Comparison of ENCODE assay signal across 22 cellular contexts in genomic region chr2:191037351-191037750, GRCh38. TPM values are rescaled to one million over a fixed set of nuclear protein-coding genes. Genes with fewer than 3 reads are reported as not detected.
DNase-seq lines count a peak whose midpoint lies in the region; ATAC-seq, FAIRE-seq and TF ChIP-seq lines count a peak whose summit lies in the region.
"Had no signal": no experiment of that assay in that cellular context is flagged by ENCODE, and none has a peak within 500 bp of the region (broad histone marks: within the 10 kb centered on the region; RNA-seq: fewer than 3 reads in every experiment).

No MANE protein-coding gene starts in this region.

- no peaks in the 10 kb centered on the region for H3K27me3 Mint-ChIP-seq in activated T-cell treated with anti-CD3 and anti-CD28 coated beads, Interleukin-2, amount 50 U/mL, for 72 hours (ENCODE audit: low read depth)
- H3K27me3 Mint-ChIP-seq in activated T-cell treated with anti-CD3 and anti-CD28 coated beads, Interleukin-2, amount 50 U/mL, for 4 hours (ENCODE audit: low read depth), result no peaks in the 10 kb centered on the region
- H3K27me3 Mint-ChIP-seq: progenitor cell of endocrine pancreas had no signal

- H3K27ac ChIP-seq in SJSA1 (peak overlapping the region; percentile 83), K562 (ENCODE audit: extremely low read depth, low read depth, low read length) (no peak overlapping the region), skin epidermis (peak overlapping the region in 13 of 21 experiments; percentile 3 to 74 (median 56)), brain microvascular endothelial cell (no peak overlapping the region)
- H3K27ac ChIP-seq: coronary artery, left ventricle myocardium inferior, neural progenitor cell, thyroid gland had no signal

- TF ChIP-seq RAD21 in K562 (CRISPR knock-in tag; conservative IDR thresholded peaks at IDR 0.05 in 1 of 2, IDR thresholded peaks at IDR 0.05 in 1 of 2), result no peak

- H3K4me3 Mint-ChIP-seq in activated T-cell treated with anti-CD3 and anti-CD28 coated beads, Interleukin-2, amount 50 U/mL, for 72 hours, result peak overlapping the region in 1 of 2 donors; percentile 16
- H3K4me3 Mint-ChIP-seq in activated T-cell treated with anti-CD3 and anti-CD28 coated beads, Interleukin-2, amount 50 U/mL, for 4 hours, result no peak overlapping the region
- H3K4me3 Mint-ChIP-seq: neural progenitor cell; stimulated activated memory B cell treated with anti-CD40 and anti-IgM and Interleukin-4, amounts not matched to agents 10 μg/mL and 1 μg/mL and 100 μg/mL, for 72 hours had no signal

- no peak for FAIRE-seq in K562 (lab: Jason Lieb, UNC)
- FAIRE-seq: endometrium, GM12878 had no signal

- no peak overlapping the region for H3K4me2 ChIP-seq in K562 (ENCODE audit: insufficient read depth, low read length)
- H3K4me2 ChIP-seq: neural progenitor cell had no signal

- H3K9me3 ChIP-seq in SJSA1 (replicated peaks), result no peaks in the 10 kb centered on the region; the same call in 1 of the 2 replicates
- no peaks in the 10 kb centered on the region for H3K9me3 ChIP-seq in K562 (replicated peaks; ENCODE audit: control insufficient read depth, insufficient read depth, low read depth, low read length)
- H3K9me3 ChIP-seq: left ventricle myocardium inferior, thyroid gland had no signal

- no peaks in the 10 kb centered on the region for H3K9me1 ChIP-seq in K562 (ENCODE audit: control insufficient read depth, insufficient read depth, low read length)

- peaks cover 59% of the 10 kb centered on the region for H3K4me1 ChIP-seq in SJSA1 (replicated peaks)
- peaks cover 0 to 24% of the 10 kb centered on the region in 2 experiments; a peak in 3 of 5 replicates for H3K4me1 ChIP-seq in K562 (replicated peaks in 1 of 2; ENCODE audit: control insufficient read depth in 2 of 2, insufficient read depth in 2 of 2, low read length in 2 of 2)
- H3K4me1 ChIP-seq: left ventricle myocardium inferior, neural progenitor cell had no signal

- intact Hi-C loops in K562 (cut with micrococcal nuclease), result no loop called here

- in situ Hi-C loops in K562 (cut with MboI) (loop anchor here (10.0 kb wide), 1 partner anchor 807 kb away; the partner anchor contains the start of gene CAVIN2), brain microvascular endothelial cell (cut with HindIII; ENCODE audit: low pct_ligation_motif_present, low sequenced_read_pairs) (no loop called here)

- H3K4me1 Mint-ChIP-seq in activated T-cell treated with anti-CD3 and anti-CD28 coated beads, Interleukin-2, amount 50 U/mL, for 72 hours (ENCODE audit: low read depth), result peaks cover 42% of the 10 kb centered on the region
- peaks cover 40% of the 10 kb centered on the region for H3K4me1 Mint-ChIP-seq in activated T-cell treated with anti-CD3 and anti-CD28 coated beads, Interleukin-2, amount 50 U/mL, for 4 hours (ENCODE audit: low read depth)

- H3K27ac Mint-ChIP-seq in activated T-cell treated with anti-CD3 and anti-CD28 coated beads, Interleukin-2, amount 50 U/mL, for 72 hours, result peak overlapping the region; percentile 87
- H3K27ac Mint-ChIP-seq: neural progenitor cell; progenitor cell of endocrine pancreas; stimulated activated memory B cell treated with anti-CD40 and anti-IgM and Interleukin-4, amounts not matched to agents 10 μg/mL and 1 μg/mL and 100 μg/mL, for 72 hours had no signal

- no peaks in the 10 kb centered on the region for H3K9me3 Mint-ChIP-seq in activated T-cell treated with anti-CD3 and anti-CD28 coated beads, Interleukin-2, amount 50 U/mL, for 72 hours
- no peaks in the 10 kb centered on the region for H3K9me3 Mint-ChIP-seq in activated T-cell treated with anti-CD3 and anti-CD28 coated beads, Interleukin-2, amount 50 U/mL, for 4 hours
- H3K9me3 Mint-ChIP-seq: brain; neural progenitor cell; stimulated activated memory B cell treated with anti-CD40 and anti-IgM and Interleukin-4, amounts not matched to agents 10 μg/mL and 1 μg/mL and 100 μg/mL, for 72 hours had no signal

- TF ChIP-seq EP300 in K562 (IDR thresholded peaks at IDR 0.05; ENCODE audit: low read length), result no peak

- no peak for DNase-seq in activated T-cell treated with anti-CD3 and anti-CD28 coated beads, Interleukin-2, amount 50 U/mL, for 72 hours
- no peak for DNase-seq in activated T-cell treated with anti-CD3 and anti-CD28 coated beads, Interleukin-2, amount 50 U/mL, for 4 hours
- DNase-seq in SJSA1 (ENCODE audit: low read depth in 1 of 2, low spot score in 2 of 2) (no peak), K562 (ENCODE audit: extremely low read depth in 1 of 4, low spot score in 3 of 4) (no peak), brain microvascular endothelial cell (no peak), cerebellar nuclear complex (lab: John Stamatoyannopoulos, UW) (no peak), midbrain (lab: John Stamatoyannopoulos, UW) (no peak)
- DNase-seq: activated CD4-positive, CD25-positive, alpha-beta regulatory T cell; KG1; left ventricle myocardium inferior; NCI-H187; NCI-H345; SIG-M5; thyroid gland had no signal

- H3K9ac ChIP-seq in K562 (ENCODE audit: insufficient read depth in 1 of 2, low read depth in 2 of 2, low read length in 2 of 2), result no peak overlapping the region
- H3K9ac ChIP-seq: neural progenitor cell had no signal

- CTCF ChIA-PET in K562 (lab: Yijun Ruan, JAX; ENCODE audit: low intra/inter-chr PET ratio), result no interaction called here

- H3K36me3 Mint-ChIP-seq in activated T-cell treated with anti-CD3 and anti-CD28 coated beads, Interleukin-2, amount 50 U/mL, for 72 hours (ENCODE audit: insufficient read depth in 2 of 2), result peaks cover 15 to 36% of the 10 kb centered on the region in 2 donors
- peaks cover 40% of the 10 kb centered on the region for H3K36me3 Mint-ChIP-seq in activated T-cell treated with anti-CD3 and anti-CD28 coated beads, Interleukin-2, amount 50 U/mL, for 4 hours (ENCODE audit: insufficient read depth)
- H3K36me3 Mint-ChIP-seq: brain, neural progenitor cell had no signal

- H3K36me3 ChIP-seq in SJSA1, result no peaks in the 10 kb centered on the region
- H3K36me3 ChIP-seq in K562 (ENCODE audit: control insufficient read depth, insufficient read depth, low read length), result no peaks in the 10 kb centered on the region; the same call in 2 of the 3 replicates
- H3K36me3 ChIP-seq in brain microvascular endothelial cell (replicated peaks), result no peaks in the 10 kb centered on the region
- H3K36me3 ChIP-seq: left ventricle myocardium inferior, neural progenitor cell, thyroid gland had no signal

- POLR2A ChIA-PET in K562 (lab: Yijun Ruan, JAX), result interaction anchor here (0.9 to 1.7 kb wide), 2 partner anchors 11 to 15 kb away, joined by 4 to 5 read pairs; no protein-coding TSS in a partner anchor

- no peaks in the 10 kb centered on the region for H4K20me1 ChIP-seq in K562 (replicated peaks; ENCODE audit: control insufficient read depth, insufficient read depth, low read length)

- no peak for TF ChIP-seq POLR2A in K562 (conservative IDR thresholded peaks at IDR 0.05)

- H2AFZ ChIP-seq in K562 (ENCODE audit: low read depth, low read length), result peak overlapping the region; percentile 19; the same call in 1 of the 2 replicates

- H3K27me3 ChIP-seq in SJSA1 (replicated peaks) (no peaks in the 10 kb centered on the region), K562 (ENCODE audit: control insufficient read depth in 2 of 2, insufficient read depth in 2 of 2, low read length in 2 of 2) (no peaks in the 10 kb centered on the region), brain microvascular endothelial cell (replicated peaks) (no peaks in the 10 kb centered on the region)
- H3K27me3 ChIP-seq: neural progenitor cell, thyroid gland had no signal

- WGBS in K562 (ENCODE audit: insufficient coverage, low coverage, missing lambda C conversion rate), result 50% methylated on average over 4 of the region's 4 CpGs

- no peaks in the 10 kb centered on the region for H3K79me2 ChIP-seq in K562 (ENCODE audit: control insufficient read depth, insufficient read depth, low read length)

- no TSS peak for BruUV-seq in K562 (replicated peaks; lab: Mats Ljungman, UMichigan)

- TF ChIP-seq CTCF in K562 (IDR thresholded peaks at IDR 0.05 in 2 of 3, conservative IDR thresholded peaks at IDR 0.05 in 1 of 3; ENCODE audit: insufficient read depth in 2 of 3, low read depth in 1 of 3, low read length in 3 of 3), result no peak
- TF ChIP-seq CTCF in brain microvascular endothelial cell (IDR thresholded peaks at IDR 0.05; ENCODE audit: low read depth, low read length, missing control alignments), result no peak

- no peak for ATAC-seq in activated T-cell treated with anti-CD3 and anti-CD28 coated beads, Interleukin-2, amount 50 U/mL, for 72 hours (replicated peaks in 1 of 2)
- ATAC-seq in activated T-cell treated with anti-CD3 and anti-CD28 coated beads, Interleukin-2, amount 50 U/mL, for 4 hours, result no peak
- no peak for ATAC-seq in K562
- ATAC-seq: stimulated activated memory B cell treated with anti-CD40 and anti-IgM and Interleukin-4, amounts not matched to agents 10 μg/mL and 1 μg/mL and 100 μg/mL, for 72 hours had no signal

- H3K4me3 ChIP-seq in SJSA1, result no peak overlapping the region
- no peak overlapping the region for H3K4me3 ChIP-seq in K562
- no peak overlapping the region for H3K4me3 ChIP-seq in skin epidermis
- no peak overlapping the region for H3K4me3 ChIP-seq in brain microvascular endothelial cell (ENCODE audit: low read depth, low read length)
- H3K4me3 ChIP-seq: coronary artery, GM12878, left ventricle myocardium inferior, neural progenitor cell, thyroid gland had no signal

TF ChIP-seq in K562, 482 proteins besides CTCF, POLR2A, EP300 and RAD21 (continues in another document):
- no peak for TF ChIP-seq NELFE (IDR thresholded peaks at IDR 0.05; ENCODE audit: insufficient read depth, insufficient read length)

RNA-seq across cellular contexts. Expression of gene STAT1, which starts 23.4 kb away (rescaled TPM):
- 100 to 1,000 TPM; 441 to 563 TPM for total RNA-seq in activated T-cell treated with anti-CD3 and anti-CD28 coated beads, Interleukin-2, amount 50 U/mL, for 72 hours
- 100 to 1,000 TPM; 222 to 278 (median 268) TPM for total RNA-seq in activated T-cell treated with anti-CD3 and anti-CD28 coated beads, Interleukin-2, amount 50 U/mL, for 4 hours
- 89.5 and 108 TPM in 2 replicates for total RNA-seq in SJSA1 (2014; rRNA removed; shearing (Covaris generic))
- total RNA-seq in K562 (2011; cell fraction: chromatin; rRNA removed; ENCODE audit: low replicate concordance), result 23.7 and 38.9 TPM in 2 replicates
- 18.3 TPM in 2 replicates for total RNA-seq in K562 (2011; cell fraction: nucleolus; rRNA removed)
- total RNA-seq in K562 (2011; cell fraction: nucleoplasm; rRNA removed), result 21.9 and 25.7 TPM in 2 replicates
- total RNA-seq in K562 (2014; rRNA removed) (19.3 and 25.5 TPM in 2 replicates), K562 (2014; rRNA removed; fragmentation: Illumina TruSeq; extraction: Trizol) (26.8 and 29.8 TPM in 2 replicates), K562 (2015; rRNA removed; fragmentation: Illumina TruSeq; extraction: Trizol) (32.2 and 33.4 TPM in 2 replicates), K562 (2021) (31.8 and 34.4 TPM in 2 replicates)
- polyA plus RNA-seq in K562 (2011; rRNA removed) (21.1 and 28.1 TPM in 2 replicates), K562 (2014; fragmentation: Illumina TruSeq; extraction: Trizol) (26.3 and 31.0 TPM in 2 replicates), K562 (2014; fragmentation: Nextera tagmentation; extraction: Ambion mirVana) (1 to 10 TPM; 8.7 to 8.8 TPM), K562 (2014; rRNA removed) (20.8 and 24.4 TPM in 2 replicates)
- polyA plus RNA-seq in K562 (2011; cell fraction: cytosol; rRNA removed), result 13.5 and 14.5 TPM in 2 replicates
- polyA plus RNA-seq in K562 (2011; cell fraction: nucleus; rRNA removed), result 22.4 and 26.8 TPM in 2 replicates
- polyA plus RNA-seq in K562 (2012), result 24.5 and 30.2 TPM in 2 replicates
- polyA minus RNA-seq in K562 (2011; rRNA and poly(A)+ RNA removed), result 37.2 and 48.2 TPM in 2 replicates
- polyA minus RNA-seq in K562 (2011; cell fraction: cytosol; rRNA and poly(A)+ RNA removed), result 15.6 and 40.9 TPM in 2 replicates
- 27.1 and 29.4 TPM in 2 replicates for polyA minus RNA-seq in K562 (2011; cell fraction: nucleus; rRNA and poly(A)+ RNA removed)

Comparison
In these comparisons a context has a peak if more than half of its experiments do, and no peak if none do; other contexts are left out.
1. H3K27ac ChIP-seq: peak in SJSA1 (single experiment) and skin epidermis (13 of 21); none in K562 (single experiment) and brain microvascular endothelial cell (single experiment).